In the genomic region with DNA sequence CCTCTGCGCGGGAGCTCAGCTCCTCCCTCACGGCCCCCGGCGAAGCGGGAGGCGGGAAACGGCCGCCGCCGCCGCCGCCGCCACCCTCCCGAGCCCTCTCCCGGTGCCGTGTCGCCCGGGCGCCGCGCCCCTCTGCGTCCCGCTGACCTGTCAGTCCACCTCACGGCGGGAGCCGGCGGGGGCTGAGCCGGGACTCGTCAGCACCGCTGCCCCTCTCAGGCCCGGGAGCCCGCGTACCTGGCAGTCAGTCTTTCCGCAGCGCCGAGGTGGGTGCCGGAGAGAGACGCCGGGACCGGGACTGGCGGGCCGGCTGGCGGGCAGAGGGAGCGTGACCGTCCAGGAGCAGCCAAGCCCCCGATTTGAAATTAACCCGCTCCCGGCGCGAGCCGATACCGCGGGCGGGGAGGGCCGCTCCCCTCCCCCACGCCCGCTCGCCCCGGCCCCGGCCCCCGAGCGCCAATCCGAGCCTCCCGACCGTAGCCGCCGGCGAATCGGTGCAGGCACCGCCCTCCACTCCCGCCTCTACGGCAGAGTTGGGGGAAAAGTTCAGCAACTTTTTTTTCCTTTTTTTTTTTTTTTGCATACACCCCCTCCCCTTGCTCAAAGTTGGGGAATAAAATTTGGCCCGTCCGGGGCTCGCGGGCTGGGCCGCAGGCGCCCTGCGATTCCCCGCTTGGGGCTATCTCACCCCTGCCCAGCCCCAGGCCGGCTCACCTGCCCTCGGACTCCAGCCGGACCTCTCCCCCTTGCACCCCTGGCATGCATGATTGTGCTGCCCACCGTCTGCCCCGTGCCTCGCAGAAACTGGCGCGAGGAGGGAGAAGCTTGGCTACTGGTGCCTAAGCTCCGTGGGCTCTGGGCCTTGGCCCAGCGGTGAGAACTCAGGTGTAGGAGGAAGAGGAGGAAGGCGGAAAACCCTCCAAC, we compare ENCODE assay signal across 9 cellular contexts. TPM values are rescaled to one million over a fixed set of nuclear protein-coding genes. Genes with fewer than 3 reads are reported as not detected.
DNase-seq lines count a peak whose midpoint lies in the region; ATAC-seq and TF ChIP-seq lines count a peak whose summit lies in the region.
"Had no signal": no experiment of that assay in that cellular context is flagged by ENCODE, and none has a peak within 500 bp of the region (broad histone marks: within the 10 kb centered on the region; RNA-seq: fewer than 3 reads in every experiment).

No MANE protein-coding gene starts in this region.

- in situ Hi-C loops in mammary epithelial cell (cut with MboI; ENCODE audit: low sequenced_read_pairs in 2 of 2): no loop called here

- ATAC-seq in GM18867 (IDR thresholded peaks at IDR 0.05; ENCODE audit: unreplicated experiment) (peak; percentile 32), HG02973 (IDR thresholded peaks at IDR 0.05; ENCODE audit: unreplicated experiment) (peak; percentile 32), lower lobe of right lung (peak; percentile 36 to 44)

- H3K36me3 ChIP-seq in OCI-LY7 (ENCODE audit: insufficient read depth, low read length): peaks cover 39% of the 10 kb centered on the region
- no peaks in the 10 kb centered on the region for H3K36me3 ChIP-seq in mammary epithelial cell (ENCODE audit: insufficient read depth, low read length)
- no peaks in the 10 kb centered on the region for H3K36me3 ChIP-seq in lower lobe of right lung
- H3K36me3 ChIP-seq in subcutaneous abdominal adipose tissue (ENCODE audit: control insufficient read depth in 5 of 5, insufficient read depth in 5 of 5, low read length in 5 of 5): no peaks in the 10 kb centered on the region

- BruUV-seq in OCI-LY7 (replicated peaks; lab: Mats Ljungman, UMichigan): no TSS peak
- no TSS peak for BruUV-seq in mammary epithelial cell (replicated peaks; lab: Mats Ljungman, UMichigan)

- H3K27me3 ChIP-seq in mammary epithelial cell (ENCODE audit: insufficient read depth, low read length) (no peaks in the 10 kb centered on the region), lower lobe of right lung (ENCODE audit: low read depth) (peaks cover 43% of the 10 kb centered on the region), subcutaneous abdominal adipose tissue (ENCODE audit: control insufficient read depth in 5 of 5, insufficient read depth in 4 of 5, low read length in 5 of 5) (peaks cover 7 to 42% (median 32%) of the 10 kb centered on the region in 5 donors)

- peak overlapping the region; percentile 97 for H3K4me3 ChIP-seq in OCI-LY7 (ENCODE audit: low read depth, low read length, poor library complexity, severe bottlenecking)
- peak overlapping the region; percentile 63 to 77 (median 77) for H3K4me3 ChIP-seq in mammary epithelial cell (replicated peaks in 1 of 3; ENCODE audit: insufficient read depth in 1 of 3, low read depth in 2 of 3, low read length in 3 of 3)
- H3K4me3 ChIP-seq in lower lobe of right lung: peak overlapping the region; percentile 66
- peak overlapping the region; percentile 5 to 65 (median 57) for H3K4me3 ChIP-seq in subcutaneous abdominal adipose tissue (ENCODE audit: low read depth in 1 of 5, low read length in 5 of 5)

- WGBS in mammary epithelial cell (ENCODE audit: low coverage, missing lambda C conversion rate): 10% methylated on average over 2 of the region's 92 CpGs

- no peaks in the 10 kb centered on the region for H3K9me3 ChIP-seq in OCI-LY7 (ENCODE audit: low read length)
- no peaks in the 10 kb centered on the region for H3K9me3 ChIP-seq in mammary epithelial cell (replicated peaks; ENCODE audit: insufficient read depth, low read length)
- no peaks in the 10 kb centered on the region for H3K9me3 ChIP-seq in lower lobe of right lung
- H3K9me3 ChIP-seq in subcutaneous abdominal adipose tissue (ENCODE audit: control insufficient read depth in 5 of 5, low read length in 5 of 5): no peaks in the 10 kb centered on the region

- H3K9me2 ChIP-seq in OCI-LY7 (ENCODE audit: insufficient read depth, low read length): no peaks in the 10 kb centered on the region

- peak overlapping the region; percentile 73 for H3K9ac ChIP-seq in mammary epithelial cell (ENCODE audit: insufficient read depth, low read length)
- no peak overlapping the region for H3K9ac ChIP-seq in subcutaneous abdominal adipose tissue (ENCODE audit: low read length in 5 of 5)

- peak overlapping the region; percentile 90 for H3K27ac ChIP-seq in OCI-LY7 (ENCODE audit: low read depth, low read length, poor library complexity, severe bottlenecking)
- H3K27ac ChIP-seq in mammary epithelial cell (ENCODE audit: insufficient read depth, low read depth, low read length): peak overlapping the region; percentile 49
- H3K27ac ChIP-seq in lower lobe of right lung: no peak overlapping the region
- H3K27ac ChIP-seq in subcutaneous abdominal adipose tissue (ENCODE audit: low read depth, low read length): no peak overlapping the region

- peak overlapping the region; percentile 90 for H3K4me2 ChIP-seq in OCI-LY7 (ENCODE audit: low read length)
- peak overlapping the region; percentile 93 for H3K4me2 ChIP-seq in mammary epithelial cell (ENCODE audit: insufficient read depth, low read depth, low read length)

- TF ChIP-seq CTCF in OCI-LY7 (conservative IDR thresholded peaks at IDR 0.05; ENCODE audit: low read length) (no peak), mammary epithelial cell (conservative IDR thresholded peaks at IDR 0.05 in 1 of 2, IDR thresholded peaks at IDR 0.05 in 1 of 2; ENCODE audit: extremely low read depth in 1 of 2, insufficient read depth in 1 of 2, low read depth in 1 of 2, low read length in 2 of 2) (no peak), lower lobe of right lung (IDR thresholded peaks at IDR 0.05) (no peak)

- CTCF ChIA-PET in OCI-LY7 (lab: Charles Lee; ENCODE audit: unreplicated experiment): interaction anchor here (0.6 kb wide), 2 partner anchors 55 to 174 kb away, joined by 3 read pairs; no protein-coding TSS in a partner anchor
- CTCF ChIA-PET in mammary epithelial cell (lab: Charles Lee; ENCODE audit: low non-redundant PET): no interaction called here

- H3K79me2 ChIP-seq in OCI-LY7 (ENCODE audit: insufficient read depth, low read depth, low read length) (peaks cover 42% of the 10 kb centered on the region), mammary epithelial cell (ENCODE audit: insufficient read depth, low read length) (peaks cover 10% of the 10 kb centered on the region)

- H3K4me1 ChIP-seq in OCI-LY7 (ENCODE audit: insufficient read depth, low read length, poor library complexity, severe bottlenecking) (peaks cover 35% of the 10 kb centered on the region), mammary epithelial cell (ENCODE audit: insufficient read depth, low read length) (peaks cover 41% of the 10 kb centered on the region), lower lobe of right lung (peaks cover 34% of the 10 kb centered on the region), subcutaneous abdominal adipose tissue (ENCODE audit: control insufficient read depth in 5 of 5, insufficient read depth in 5 of 5, low read length in 5 of 5) (peaks cover 5 to 23% (median 22%) of the 10 kb centered on the region in 5 donors)

- H2AFZ ChIP-seq in OCI-LY7 (ENCODE audit: low read length) (peak overlapping the region; percentile 71), mammary epithelial cell (ENCODE audit: low read depth, low read length) (peak overlapping the region; percentile 81)

- H4K20me1 ChIP-seq in OCI-LY7 (ENCODE audit: insufficient read depth, low read length) (0 out of 2 replicates have a peak, but pooled peaks cover 3% of the 10 kb centered on the region), mammary epithelial cell (ENCODE audit: insufficient read depth, low read length) (no peaks in the 10 kb centered on the region)

- DNase-seq in AML-193 (lab: John Stamatoyannopoulos, UW) (peak; percentile 31 to 32), OCI-LY7 (ENCODE audit: low spot score) (peak; percentile 86), mammary epithelial cell (no peak), lower lobe of right lung (peak; percentile 61), Ammon's horn (ENCODE audit: low spot score) (no peak)

- intact Hi-C loops in OCI-LY7 (cut with micrococcal nuclease; ENCODE audit: unreplicated experiment): loop anchor here (5.0 kb wide), 3 partner anchors 124 to 714 kb away; partner anchors contain the start of genes TSG101 and ZDHHC13
- intact Hi-C loops in mammary epithelial cell (cut with micrococcal nuclease): loop anchor here (5.0 kb wide), 2 partner anchors 79 to 164 kb away; no protein-coding TSS in a partner anchor
- intact Hi-C loops in lower lobe of right lung (cut with DNase I): no loop called here

- POLR2A ChIA-PET in OCI-LY7 (lab: Charles Lee): interaction anchor here (0.5 to 0.7 kb wide), 3 partner anchors 26 to 497 kb away, joined by 4 read pairs; no protein-coding TSS in a partner anchor

- dilution Hi-C loops in mammary epithelial cell (cut with HindIII; ENCODE audit: low sequenced_read_pairs): loop anchor here (10.0 kb wide), 1 partner anchor 483 kb away; no protein-coding TSS in a partner anchor

RNA-seq across cellular contexts. Expression of gene E2F8, which starts 0.8 kb away (rescaled TPM):
- total RNA-seq in OCI-LY7 (2014; rRNA removed; shearing (Covaris generic)): 29.3 and 46.0 TPM in 2 replicates
- total RNA-seq in OCI-LY7 (2022): 55.7 and 75.2 TPM in 2 replicates
- 1 to 10 TPM in 1 of 2 donors, under 1 TPM in 1; 0.17 to 3.4 TPM for total RNA-seq in mammary epithelial cell
- polyA plus RNA-seq in mammary epithelial cell: 3.1 TPM
- polyA minus RNA-seq in mammary epithelial cell: not detected
- total RNA-seq in lower lobe of right lung: 0.95 TPM

RNA-seq across cellular contexts. Expression of gene CSRP3, which starts 39.7 kb away (rescaled TPM):
- total RNA-seq in OCI-LY7 (2014; rRNA removed; shearing (Covaris generic)): not detected in 2 replicates
- total RNA-seq in OCI-LY7 (2022): not detected in 2 replicates
- not detected for total RNA-seq in mammary epithelial cell
- polyA plus RNA-seq in mammary epithelial cell: not detected
- polyA minus RNA-seq in mammary epithelial cell: not detected
- not detected for total RNA-seq in lower lobe of right lung
- total RNA-seq: T-helper 2 cell treated with Interferon-gamma antibody and Interleukin-4, amounts not matched to agents 100 ng/mL and 5 ng/mL, for 36 hours had no signal

Comparison
In these comparisons a context has a peak if more than half of its experiments do, and no peak if none do; other contexts are left out.
1. DNase-seq: peak in AML-193 (2 of 2), OCI-LY7 (single experiment) and lower lobe of right lung (single experiment); none in mammary epithelial cell (single experiment) and Ammon's horn (single experiment).
2. H3K27ac ChIP-seq: peak in OCI-LY7 (single experiment) and mammary epithelial cell (single experiment); none in lower lobe of right lung (single experiment) and subcutaneous abdominal adipose tissue (single experiment).
3. RNA of gene E2F8, which starts 0.8 kb away (total RNA-seq): 29.3 to 75.2 TPM in OCI-LY7; 0.17 to 3.4 TPM in mammary epithelial cell and 0.95 TPM in lower lobe of right lung (single experiment); every median in the first group is over 4 times any median in the second.
4. Peak in every context shown above with its lines, with median percentiles within 50 percentile points of each other: ATAC-seq and H3K4me3 ChIP-seq.